Comparison of ENCODE assay signal across 8 cellular contexts in genomic region chr14:35045798-35046047, GRCh38. TPM values are rescaled to one million over a fixed set of nuclear protein-coding genes. Genes with fewer than 3 reads are reported as not detected.
A peak's percentile ranks its signal among the peaks of the same experiment; 100 is the strongest.
DNase-seq lines count a peak whose midpoint lies in the region; ATAC-seq, FAIRE-seq and TF ChIP-seq lines count a peak whose summit lies in the region.

No MANE protein-coding gene starts in this region.

- FAIRE-seq in keratinocyte (lab: Jason Lieb, UNC) = no peak

- peaks cover 23% of the 10 kb centered on the region for H3K4me1 Mint-ChIP-seq in activated CD4-positive, alpha-beta T cell treated with anti-CD3 and anti-CD28 coated beads for 36 hours
- H3K4me1 Mint-ChIP-seq in activated naive CD8-positive, alpha-beta T cell (ENCODE audit: low read depth) = peaks cover 27% of the 10 kb centered on the region

- no peak for TF ChIP-seq EP300 in suprapubic skin (IDR thresholded peaks at IDR 0.05)

- H3K4me1 ChIP-seq in keratinocyte (ENCODE audit: control insufficient read depth, extremely low read depth, insufficient read depth, low read length) = peaks cover 13% of the 10 kb centered on the region
- peaks cover 26% of the 10 kb centered on the region for H3K4me1 ChIP-seq in suprapubic skin

- no peak for ATAC-seq in activated CD4-positive, alpha-beta T cell treated with anti-CD3 and anti-CD28 coated beads for 36 hours

- peak overlapping the region; percentile 98 for H3K4me2 ChIP-seq in keratinocyte (ENCODE audit: control insufficient read depth, extremely low read depth, insufficient read depth, low read depth, low read length)

- peak overlapping the region; percentile 86 for H2AFZ ChIP-seq in keratinocyte (ENCODE audit: control insufficient read depth, low read length)

- H3K9me3 ChIP-seq in keratinocyte (ENCODE audit: control insufficient read depth, low read depth, low read length) (no peaks in the 10 kb centered on the region), suprapubic skin (no peaks in the 10 kb centered on the region)

- TF ChIP-seq CTCF in keratinocyte (optimal IDR thresholded peaks at IDR 0.05 in 1 of 3, IDR thresholded peaks at IDR 0.05 in 1 of 3, conservative IDR thresholded peaks at IDR 0.05 in 1 of 3; ENCODE audit: extremely low read depth in 1 of 3, insufficient read depth in 2 of 3, low read length in 3 of 3) = no peak
- no peak for TF ChIP-seq CTCF in suprapubic skin (IDR thresholded peaks at IDR 0.05)

- H3K9me3 Mint-ChIP-seq in activated CD4-positive, alpha-beta T cell treated with anti-CD3 and anti-CD28 coated beads for 36 hours (ENCODE audit: low read depth) = no peaks in the 10 kb centered on the region
- H3K9me3 Mint-ChIP-seq in activated naive CD8-positive, alpha-beta T cell (ENCODE audit: low read depth) = no peaks in the 10 kb centered on the region

- POLR2A ChIA-PET in activated CD4-positive, alpha-beta T cell treated with anti-CD3 and anti-CD28 coated beads for 36 hours (lab: Charles Lee) = interaction anchor here (0.5 to 2.3 kb wide), 12 partner anchors 14 to 371 kb away, joined by 3 to 21 read pairs (median 6); partner anchors contain the start of genes BAZ1A, NFKBIA, PPP2R3C and PRORP

- no peaks in the 10 kb centered on the region for H3K9me1 ChIP-seq in keratinocyte (ENCODE audit: control insufficient read depth, extremely low read depth, insufficient read depth, low read length)

- H3K27ac ChIP-seq in keratinocyte (ENCODE audit: control insufficient read depth, insufficient read depth, low read length) (peak overlapping the region; percentile 99), suprapubic skin (peak overlapping the region; percentile 97)

- CTCF ChIA-PET in activated CD4-positive, alpha-beta T cell treated with anti-CD3 and anti-CD28 coated beads for 36 hours (lab: Charles Lee) = interaction anchor here (1.2 to 2.2 kb wide), 3 partner anchors 9 to 323 kb away, joined by 4 to 6 read pairs (median 4); no protein-coding TSS in a partner anchor

- H3K36me3 Mint-ChIP-seq in activated CD4-positive, alpha-beta T cell treated with anti-CD3 and anti-CD28 coated beads for 36 hours (ENCODE audit: low read depth) = peaks cover 18% of the 10 kb centered on the region
- H3K36me3 Mint-ChIP-seq in activated naive CD8-positive, alpha-beta T cell = no peaks in the 10 kb centered on the region

- H3K4me3 Mint-ChIP-seq in activated CD4-positive, alpha-beta T cell treated with anti-CD3 and anti-CD28 coated beads for 36 hours = peak overlapping the region; percentile 95
- peak overlapping the region; percentile 99 for H3K4me3 Mint-ChIP-seq in activated naive CD8-positive, alpha-beta T cell

- H3K9ac ChIP-seq in keratinocyte (ENCODE audit: control insufficient read depth, extremely low read depth, insufficient read depth, low read length) = peak overlapping the region; percentile 88

- dilution Hi-C loops in keratinocyte (cut with MboI; ENCODE audit: extremely low pct_ligation_motif_present, low sequenced_read_pairs) = no loop called here

- H4K20me1 ChIP-seq in keratinocyte (ENCODE audit: control insufficient read depth, extremely low read depth, insufficient read depth, low read length) = no peaks in the 10 kb centered on the region

- 0% methylated on average over 6 of the region's 6 CpGs for WGBS in suprapubic skin

- intact Hi-C loops in activated CD4-positive, alpha-beta T cell treated with anti-CD3 and anti-CD28 coated beads for 36 hours (cut with DNase I, micrococcal nuclease) = loop anchor here (1.0 to 10.0 kb wide), 15 partner anchors 63 to 1269 kb away; partner anchors contain the start of genes PRORP (in 2 of the 2), PSMA6 (in 2 of the 2), RALGAPA1 (in 2 of the 2) and SRP54 (in 2 of the 2)

- H3K4me3 ChIP-seq in keratinocyte (ENCODE audit: control insufficient read depth in 2 of 3, extremely low read depth in 1 of 3, insufficient read depth in 2 of 3, low read depth in 1 of 3, low read length in 3 of 3) = peak overlapping the region; percentile 74 to 97 (median 95)
- H3K4me3 ChIP-seq in suprapubic skin = peak overlapping the region; percentile 81

- peaks cover 30% of the 10 kb centered on the region for H3K79me2 ChIP-seq in keratinocyte (ENCODE audit: control insufficient read depth, insufficient read depth, low read length)

- H3K27me3 ChIP-seq in keratinocyte (ENCODE audit: control insufficient read depth, extremely low read depth, insufficient read depth, low read length) (no peaks in the 10 kb centered on the region), suprapubic skin (no peaks in the 10 kb centered on the region)

- no peak for DNase-seq in activated CD4-positive, alpha-beta T cell treated with anti-CD3 and anti-CD28 coated beads for 36 hours
- DNase-seq in activated CD4-positive, alpha-beta T cell treated with anti-CD3 and anti-CD28 coated beads, Interleukin-2, amount 50 U/mL, for 4 hours = no peak
- no peak for DNase-seq in keratinocyte (ENCODE audit: low read depth, low spot score)
- DNase-seq in suprapubic skin (ENCODE audit: low spot score in 2 of 2) = no peak
- DNase-seq in 8988T = no peak
- DNase-seq in NCI-H2081 (lab: John Stamatoyannopoulos, UW) = no peak
- no peak for DNase-seq in AG08396 (ENCODE audit: low spot score)

- H3K27ac Mint-ChIP-seq in activated CD4-positive, alpha-beta T cell treated with anti-CD3 and anti-CD28 coated beads for 36 hours = peak overlapping the region; percentile 99
- H3K27ac Mint-ChIP-seq in activated naive CD8-positive, alpha-beta T cell = peak overlapping the region; percentile 98

- no peaks in the 10 kb centered on the region for H3K27me3 Mint-ChIP-seq in activated CD4-positive, alpha-beta T cell treated with anti-CD3 and anti-CD28 coated beads for 36 hours
- H3K27me3 Mint-ChIP-seq in activated naive CD8-positive, alpha-beta T cell = no peaks in the 10 kb centered on the region

- H3K36me3 ChIP-seq in keratinocyte (ENCODE audit: control insufficient read depth in 2 of 2, extremely low read depth in 1 of 2, insufficient read depth in 2 of 2, low read length in 2 of 2) (peaks cover 0 to 3% of the 10 kb centered on the region in 2 experiments), suprapubic skin (no peaks in the 10 kb centered on the region)

- peak in 1 of 2 donors; percentile 38 for TF ChIP-seq POLR2A in suprapubic skin (IDR thresholded peaks at IDR 0.05)

RNA-seq across cellular contexts. Expression of gene FAM177A1, which starts 0.3 kb away (rescaled TPM):
- 10 to 100 TPM; 35.4 to 37.2 TPM for total RNA-seq in activated CD4-positive, alpha-beta T cell treated with anti-CD3 and anti-CD28 coated beads for 36 hours
- polyA plus RNA-seq in keratinocyte = 39.7 to 53.1 TPM (median 41.6 TPM) in 3 replicates
- 228 TPM for polyA plus RNA-seq in keratinocyte (2011; ENCODE audit: low read depth)
- 49.5 and 62.5 TPM in 2 replicates for polyA plus RNA-seq in keratinocyte (2011; cell fraction: cytosol; rRNA removed)
- polyA plus RNA-seq in keratinocyte (2011; cell fraction: nucleus; rRNA removed) = 38.0 and 41.6 TPM in 2 replicates
- 59.3 and 66.2 TPM in 2 replicates for polyA plus RNA-seq in keratinocyte (2012; ENCODE audit: low replicate concordance)
- polyA minus RNA-seq in keratinocyte = 7.5 to 10.9 TPM (median 7.8 TPM) in 3 replicates
- 35.3 TPM for polyA minus RNA-seq in keratinocyte (2011; cell fraction: cytosol; rRNA and poly(A)+ RNA removed)
- 11.6 and 23.7 TPM in 2 replicates for polyA minus RNA-seq in keratinocyte (2011; cell fraction: nucleus; rRNA and poly(A)+ RNA removed)
- 10 to 100 TPM; 31.3 to 46.2 (median 44.2) TPM for total RNA-seq in suprapubic skin
